19 cellular contexts compared by ENCODE assay signal in the genomic region with DNA sequence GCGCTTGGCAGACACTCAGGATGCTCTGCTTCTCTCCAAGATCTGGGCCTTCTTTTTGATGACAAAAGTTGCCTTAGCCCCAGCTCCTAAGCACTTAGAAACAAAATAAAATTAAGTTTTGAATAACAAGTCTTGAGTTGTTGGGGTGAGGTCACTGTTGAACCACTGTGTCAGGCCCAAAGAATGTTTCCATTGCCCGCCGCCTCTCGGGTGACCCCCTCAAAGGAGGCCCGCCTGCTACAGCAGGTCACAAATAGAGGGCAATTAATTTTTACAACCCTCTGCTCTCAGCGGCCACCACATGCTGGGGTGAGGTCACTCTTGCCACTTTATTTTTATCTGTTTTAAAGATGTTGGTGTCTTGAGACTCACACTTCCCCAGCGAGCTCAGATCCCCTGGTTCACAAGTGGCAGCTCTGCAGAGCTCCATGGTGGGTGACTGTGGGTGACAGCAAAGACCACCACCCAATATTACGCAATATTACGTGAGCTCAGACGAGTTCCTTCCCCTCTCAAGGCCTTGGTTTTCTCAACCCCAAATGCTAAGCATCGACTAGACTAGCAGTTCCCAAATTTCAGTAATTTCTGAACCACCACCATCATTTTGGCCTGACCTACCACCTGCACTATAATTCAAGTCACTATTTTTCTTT.
DNase-seq lines count a peak whose midpoint lies in the region; ATAC-seq, FAIRE-seq and TF ChIP-seq lines count a peak whose summit lies in the region.
"Had no signal": no experiment of that assay in that cellular context is flagged by ENCODE, and none has a peak within 500 bp of the region (broad histone marks: within the 10 kb centered on the region; RNA-seq: fewer than 3 reads in every experiment).

No MANE protein-coding gene starts in this region.

- no peak overlapping the region for H2AK5ac ChIP-seq in mesenchymal stem cell (ENCODE audit: low read length, severe bottlenecking)

- intact Hi-C loops in uterus (cut with DNase I; ENCODE audit: low total_unique reads), result no loop called here

- TF ChIP-seq CTCF in astrocyte (IDR thresholded peaks at IDR 0.05; ENCODE audit: insufficient read depth, low read depth, low read length) (no peak), uterus (IDR thresholded peaks at IDR 0.05) (no peak), endodermal cell (conservative IDR thresholded peaks at IDR 0.05) (no peak)

- H2BK15ac ChIP-seq in mesenchymal stem cell (ENCODE audit: low read depth, poor library complexity, severe bottlenecking), result no peak overlapping the region

- no peak overlapping the region for H3K18ac ChIP-seq in mesenchymal stem cell (ENCODE audit: low read depth in 1 of 2, low read length in 2 of 2)

- TF ChIP-seq POLR2A in uterus (IDR thresholded peaks at IDR 0.05), result no peak

- H3K4ac ChIP-seq in mesenchymal stem cell (ENCODE audit: low read depth in 1 of 2, low read length in 2 of 2), result no peak overlapping the region

- H3K4me3 Mint-ChIP-seq in astrocyte (ENCODE audit: unreplicated experiment) (no peak overlapping the region), endodermal cell (no peak overlapping the region)
- H3K4me3 Mint-ChIP-seq: neural progenitor cell; stimulated activated naive CD8-positive, alpha-beta T cell treated with anti-CD3 and anti-CD28 coated beads, Interleukin-15, Interleukin-2, amounts not matched to agents 100 ng/mL and 50 ng/mL, for 24 hours; T-helper 17 cell had no signal

- H2AFZ ChIP-seq in astrocyte (ENCODE audit: low read depth, low read length), result no peak overlapping the region
- H2AFZ ChIP-seq in mesenchymal stem cell (ENCODE audit: low read depth, low read length), result no peak overlapping the region
- H2AFZ ChIP-seq: neural progenitor cell had no signal

- no peak overlapping the region for H2BK120ac ChIP-seq in mesenchymal stem cell (ENCODE audit: low read depth, low read length)

- no peak overlapping the region for H3K14ac ChIP-seq in mesenchymal stem cell (ENCODE audit: low read length in 2 of 2)

- no peaks in the 10 kb centered on the region for H3K79me1 ChIP-seq in mesenchymal stem cell (replicated peaks; ENCODE audit: low read length, poor library complexity, severe bottlenecking)

- H2BK12ac ChIP-seq in mesenchymal stem cell (ENCODE audit: low read length in 2 of 2), result no peak overlapping the region

- FAIRE-seq in astrocyte (lab: Jason Lieb, UNC), result no peak

- H3K23ac ChIP-seq in mesenchymal stem cell (ENCODE audit: low read length in 2 of 2), result no peak overlapping the region

- H3K9me3 ChIP-seq in astrocyte (ENCODE audit: insufficient read depth, low read depth, low read length) (no peaks in the 10 kb centered on the region), mesenchymal stem cell (ENCODE audit: control insufficient read depth, low read length) (no peaks in the 10 kb centered on the region), uterus (no peaks in the 10 kb centered on the region), endodermal cell (ENCODE audit: control insufficient read depth, low read length) (peaks cover 5% of the 10 kb centered on the region)
- H3K9me3 ChIP-seq: lower lobe of right lung had no signal

- no peak overlapping the region for H4K8ac ChIP-seq in mesenchymal stem cell (ENCODE audit: low read length)

- no peaks in the 10 kb centered on the region for H3K79me2 ChIP-seq in astrocyte (ENCODE audit: insufficient read depth, low read length)

- H2BK5ac ChIP-seq in mesenchymal stem cell (ENCODE audit: low read depth, low read length, poor library complexity, severe bottlenecking), result no peak overlapping the region

- H3K27ac Mint-ChIP-seq in astrocyte (ENCODE audit: unreplicated experiment) (peak overlapping the region; percentile 48), endodermal cell (no peak overlapping the region)
- H3K27ac Mint-ChIP-seq: neural progenitor cell; stimulated activated naive CD8-positive, alpha-beta T cell treated with anti-CD3 and anti-CD28 coated beads, Interleukin-15, Interleukin-2, amounts not matched to agents 100 ng/mL and 50 ng/mL, for 24 hours; T-helper 17 cell had no signal

- DNase-seq in NCI-H1417 (lab: John Stamatoyannopoulos, UW) (peak in 2 of 3 experiments; percentile 39 to 69), NCI-H1417 treated with DMSO at 0.1 percent for 48 hours (lab: John Stamatoyannopoulos, UW) (no peak), astrocyte (ENCODE audit: low read depth) (peak; percentile 26), mesenchymal stem cell (no peak), uterus (peak; percentile 62 to 80), GM19240 (ENCODE audit: insufficient read length, low spot score) (no peak), endodermal cell (no peak)
- DNase-seq: activated CD4-positive, CD25-positive, alpha-beta regulatory T cell treated with anti-CD3 and anti-CD28 coated beads, Interleukin-2, amount 50 U/mL, for 72 hours; activated CD8-positive, alpha-beta memory T cell treated with anti-CD3 and anti-CD28 coated beads, Interleukin-2, amount 50 U/mL, for 48 hours; activated naive CD4-positive, alpha-beta T cell treated with Interleukin-2 at 50 U/mL for 16 hours; lower lobe of right lung; NCI-H2081; NCI-H69; RPMI8226; T-helper 17 cell had no signal

- H3K4me1 Mint-ChIP-seq in astrocyte (ENCODE audit: low read depth, unreplicated experiment), result peaks cover 20% of the 10 kb centered on the region
- peaks cover 3% of the 10 kb centered on the region for H3K4me1 Mint-ChIP-seq in endodermal cell
- H3K4me1 Mint-ChIP-seq: T-helper 17 cell had no signal

- peaks cover 33% of the 10 kb centered on the region for H3K27me3 Mint-ChIP-seq in astrocyte (ENCODE audit: low read depth, unreplicated experiment)
- peaks cover 7% of the 10 kb centered on the region for H3K27me3 Mint-ChIP-seq in endodermal cell (ENCODE audit: insufficient read depth)

- peaks cover 6% of the 10 kb centered on the region for H3K9me3 Mint-ChIP-seq in astrocyte (ENCODE audit: unreplicated experiment)
- peaks cover 6% of the 10 kb centered on the region for H3K9me3 Mint-ChIP-seq in endodermal cell
- H3K9me3 Mint-ChIP-seq: stimulated activated naive CD8-positive, alpha-beta T cell treated with anti-CD3 and anti-CD28 coated beads, Interleukin-15, Interleukin-2, amounts not matched to agents 100 ng/mL and 50 ng/mL, for 24 hours had no signal

- ATAC-seq in GM21515 (IDR thresholded peaks at IDR 0.05; ENCODE audit: unreplicated experiment), result no peak
- ATAC-seq: lower lobe of right lung, T-helper 17 cell had no signal

- H3K4me1 ChIP-seq in astrocyte (ENCODE audit: insufficient read depth, low read length) (peaks cover 21% of the 10 kb centered on the region), mesenchymal stem cell (ENCODE audit: control insufficient read depth, insufficient read depth, low read depth, low read length) (no peaks in the 10 kb centered on the region), uterus (no peaks in the 10 kb centered on the region), endodermal cell (ENCODE audit: control insufficient read depth, insufficient read depth, low read length) (no peaks in the 10 kb centered on the region)
- H3K4me1 ChIP-seq: lower lobe of right lung, neural progenitor cell had no signal

- H3K4me3 ChIP-seq in astrocyte (ENCODE audit: insufficient read depth, low read depth, low read length) (no peak overlapping the region), mesenchymal stem cell (ENCODE audit: insufficient read depth in 1 of 2, low read depth in 1 of 2, low read length in 2 of 2) (no peak overlapping the region), uterus (no peak overlapping the region), endodermal cell (ENCODE audit: low read length) (no peak overlapping the region)
- H3K4me3 ChIP-seq: lower lobe of right lung, neural progenitor cell had no signal

- H3K27ac ChIP-seq in astrocyte (ENCODE audit: low read depth, low read length), result no peak overlapping the region
- H3K27ac ChIP-seq in mesenchymal stem cell (ENCODE audit: low read length, poor library complexity, severe bottlenecking), result no peak overlapping the region
- H3K27ac ChIP-seq in uterus, result peak overlapping the region; percentile 81 to 82
- H3K27ac ChIP-seq in endodermal cell (ENCODE audit: low read depth, low read length), result no peak overlapping the region
- H3K27ac ChIP-seq: 22Rv1, lower lobe of right lung, neural progenitor cell had no signal

- WGBS in mesenchymal stem cell, result 34% methylated on average over 10 of the region's 11 CpGs
- WGBS in endodermal cell (ENCODE audit: insufficient coverage in 1 of 2, insufficient read length in 1 of 2), 2 experiments, result 91 to 98% methylated on average over 7 to 11 of the region's 11 CpGs

- H3K36me3 Mint-ChIP-seq in astrocyte (ENCODE audit: low read depth, unreplicated experiment) (no peaks in the 10 kb centered on the region), endodermal cell (ENCODE audit: low read depth) (no peaks in the 10 kb centered on the region)
- H3K36me3 Mint-ChIP-seq: neural progenitor cell had no signal

- H4K91ac ChIP-seq in mesenchymal stem cell (ENCODE audit: low read length), result no peak overlapping the region

- no peaks in the 10 kb centered on the region for H4K20me1 ChIP-seq in astrocyte (ENCODE audit: insufficient read depth, low read length)

- H3K27me3 ChIP-seq in astrocyte (ENCODE audit: insufficient read depth, low read length) (no peaks in the 10 kb centered on the region), mesenchymal stem cell (ENCODE audit: control insufficient read depth in 1 of 2, insufficient read depth in 1 of 2, low read length in 2 of 2) (peaks cover 0 to 51% of the 10 kb centered on the region in 2 experiments), uterus (no peaks in the 10 kb centered on the region), endodermal cell (ENCODE audit: control insufficient read depth, insufficient read depth, low read length, poor library complexity, severe bottlenecking) (no peaks in the 10 kb centered on the region)
- H3K27me3 ChIP-seq: neural progenitor cell had no signal

- H3K36me3 ChIP-seq in astrocyte (ENCODE audit: insufficient read depth, low read length) (no peaks in the 10 kb centered on the region), mesenchymal stem cell (ENCODE audit: control insufficient read depth in 1 of 2, insufficient read depth in 2 of 2, low read depth in 1 of 2, low read length in 2 of 2) (no peaks in the 10 kb centered on the region), uterus (no peaks in the 10 kb centered on the region), endodermal cell (ENCODE audit: control insufficient read depth, insufficient read depth, low read length) (no peaks in the 10 kb centered on the region)
- H3K36me3 ChIP-seq: lower lobe of right lung, neural progenitor cell had no signal

- H3K9ac ChIP-seq in astrocyte (ENCODE audit: low read length) (no peak overlapping the region), mesenchymal stem cell (ENCODE audit: low read length) (peak overlapping the region; percentile 32), endodermal cell (ENCODE audit: extremely low read depth, low read length, poor library complexity, severe bottlenecking) (no peak overlapping the region)
- H3K9ac ChIP-seq: neural progenitor cell had no signal

- H3K4me2 ChIP-seq in astrocyte (ENCODE audit: low read length) (no peak overlapping the region), mesenchymal stem cell (ENCODE audit: low read length, poor library complexity, severe bottlenecking) (no peak overlapping the region)
- H3K4me2 ChIP-seq: neural progenitor cell had no signal

Comparison
In these comparisons a context has a peak if more than half of its experiments do, and no peak if none do; other contexts are left out.
1. DNase-seq: peak in NCI-H1417 (2 of 3), astrocyte (single experiment) and uterus (2 of 2); none in NCI-H1417 treated with DMSO at 0.1 percent for 48 hours (single experiment), mesenchymal stem cell (single experiment), GM19240 (single experiment) and endodermal cell (single experiment).
2. H3K27ac ChIP-seq: peak in uterus (2 of 2); none in astrocyte (single experiment), mesenchymal stem cell (single experiment) and endodermal cell (single experiment).